ENCODE assay signal across 8 cellular contexts in genomic region chr6:152380351-152380767, GRCh38.
DNase-seq lines count a peak whose midpoint lies in the region; ATAC-seq and TF ChIP-seq lines count a peak whose summit lies in the region.

No MANE protein-coding gene starts in this region.

- H3K9me3 ChIP-seq in WERI-Rb-1 (ENCODE audit: severe bottlenecking) = no peaks in the 10 kb centered on the region
- H3K9me3 ChIP-seq in psoas muscle = no peaks in the 10 kb centered on the region

- DNase-seq in Daoy (ENCODE audit: low read depth) = peak; percentile 52
- peak; percentile 39 for DNase-seq in WERI-Rb-1
- no peak for DNase-seq in Right ventricle myocardium superior
- no peak for DNase-seq in psoas muscle
- no peak for DNase-seq in mesenteric fat pad (ENCODE audit: low spot score)
- DNase-seq in activated CD4-positive, alpha-beta T cell treated with anti-CD3 and anti-CD28 coated beads for 1 hour = no peak

- intact Hi-C loops in Right ventricle myocardium superior (cut with DNase I) (no loop called here), psoas muscle (cut with DNase I) (no loop called here)

- ATAC-seq in Right ventricle myocardium superior (ENCODE audit: poor library complexity) = peak; percentile 89
- peak; percentile 86 to 91 (median 88) for ATAC-seq in psoas muscle
- ATAC-seq in GM21717 (IDR thresholded peaks at IDR 0.05; ENCODE audit: unreplicated experiment) = no peak
- no peak for ATAC-seq in GM19397 (IDR thresholded peaks at IDR 0.05; ENCODE audit: unreplicated experiment)

- 5 to 11% (median 8%) methylated on average over 5 of the region's 5 CpGs for WGBS in psoas muscle, 3 donors

- H3K4me3 ChIP-seq in WERI-Rb-1 (ENCODE audit: low read depth, low read length) (peak overlapping the region; percentile 40), psoas muscle (peak overlapping the region; percentile 67)

- H3K27ac ChIP-seq in WERI-Rb-1 = peak overlapping the region; percentile 77
- H3K27ac ChIP-seq in psoas muscle = peak overlapping the region; percentile 95

- H3K36me3 ChIP-seq in WERI-Rb-1 = no peaks in the 10 kb centered on the region
- H3K36me3 ChIP-seq in psoas muscle (ENCODE audit: insufficient read depth in 1 of 2, low read depth in 1 of 2) = peaks cover 0 to 17% of the 10 kb centered on the region in 2 donors

- H3K27me3 ChIP-seq in WERI-Rb-1 (ENCODE audit: insufficient read depth, low read depth, severe bottlenecking) (no peaks in the 10 kb centered on the region), psoas muscle (ENCODE audit: insufficient read depth in 3 of 3, low read length in 2 of 3) (no peaks in the 10 kb centered on the region)

- peaks cover 9% of the 10 kb centered on the region for H3K4me1 ChIP-seq in psoas muscle

- no peak for TF ChIP-seq CTCF in WERI-Rb-1 (IDR thresholded peaks at IDR 0.05; ENCODE audit: low read depth, low read length)
- no peak for TF ChIP-seq CTCF in psoas muscle (IDR thresholded peaks at IDR 0.05)

Comparison
In these comparisons a context has a peak if more than half of its experiments do, and no peak if none do; other contexts are left out.
1. DNase-seq: peak in Daoy (single experiment) and WERI-Rb-1 (single experiment); none in Right ventricle myocardium superior (single experiment), psoas muscle (0 of 2), mesenteric fat pad (single experiment) and activated CD4-positive, alpha-beta T cell treated with anti-CD3 and anti-CD28 coated beads for 1 hour (single experiment).
2. ATAC-seq: peak in Right ventricle myocardium superior (single experiment) and psoas muscle (4 of 4); none in GM21717 (single experiment) and GM19397 (single experiment).